15 cellular contexts compared by ENCODE assay signal in genomic region chr9:129464972-129465833, GRCh38.
A peak's percentile ranks its signal among the peaks of the same experiment; 100 is the strongest.
DNase-seq lines count a peak whose midpoint lies in the region; ATAC-seq and TF ChIP-seq lines count a peak whose summit lies in the region.
"Had no signal": no experiment of that assay in that cellular context is flagged by ENCODE, and none has a peak within 500 bp of the region (broad histone marks: within the 10 kb centered on the region; RNA-seq: fewer than 3 reads in every experiment).

No MANE protein-coding gene starts in this region.

- H3K4me3 ChIP-seq in fibroblast of the aortic adventitia (ENCODE audit: low read depth, low read length), result no peak overlapping the region
- no peak overlapping the region for H3K4me3 ChIP-seq in lower lobe of right lung
- H3K4me3 ChIP-seq: upper lobe of left lung had no signal

- ATAC-seq in sciatic nerve, result peak; percentile 21
- ATAC-seq in lower lobe of right lung, result no peak

- H3K4me1 ChIP-seq in lower lobe of right lung, result peaks cover 29% of the 10 kb centered on the region

- no peaks in the 10 kb centered on the region for H3K27me3 ChIP-seq in lower lobe of right lung (ENCODE audit: low read depth)
- H3K27me3 ChIP-seq: neutrophil, upper lobe of left lung had no signal

- H3K27ac ChIP-seq in lower lobe of right lung, result no peak overlapping the region
- H3K27ac ChIP-seq: neutrophil, upper lobe of left lung had no signal

- TF ChIP-seq CTCF in fibroblast of the aortic adventitia (IDR thresholded peaks at IDR 0.05; ENCODE audit: insufficient read depth, low read length) (no peak), lower lobe of right lung (IDR thresholded peaks at IDR 0.05) (no peak)

- no peaks in the 10 kb centered on the region for H3K36me3 ChIP-seq in lower lobe of right lung
- H3K36me3 ChIP-seq: neutrophil, upper lobe of left lung had no signal

- DNase-seq in ELR (ENCODE audit: low read depth) (peak; percentile 63), RPMI7951 (ENCODE audit: low read depth) (peak; percentile 62), fibroblast of the aortic adventitia (ENCODE audit: low read depth) (peak; percentile 46), sciatic nerve (ENCODE audit: low spot score) (peak; percentile 80), medulla oblongata (ENCODE audit: extremely low spot score) (no peak), lower lobe of right lung (no peak), NCI-H510A treated with DMSO at 0.1 percent for 48 hours (lab: John Stamatoyannopoulos, UW) (no peak)
- no peak for DNase-seq in effector CD8-positive, alpha-beta T cell (lab: John Stamatoyannopoulos, UW)
- DNase-seq: activated CD4-positive, CD25-positive, alpha-beta regulatory T cell; activated naive CD4-positive, alpha-beta T cell; effector memory CD4-positive, alpha-beta T cell; NCI-H1694; OCI-M1; upper lobe of left lung had no signal

- H3K9me3 ChIP-seq in lower lobe of right lung, result no peaks in the 10 kb centered on the region
- H3K9me3 ChIP-seq: neutrophil, upper lobe of left lung had no signal

- intact Hi-C loops in sciatic nerve (cut with DNase I) (no loop called here), lower lobe of right lung (cut with DNase I) (no loop called here)

Comparison
In these comparisons a context has a peak if more than half of its experiments do, and no peak if none do; other contexts are left out.
1. DNase-seq: peak in ELR (single experiment), RPMI7951 (single experiment), fibroblast of the aortic adventitia (single experiment) and sciatic nerve (single experiment); none in medulla oblongata (single experiment), lower lobe of right lung (single experiment), effector CD8-positive, alpha-beta T cell (single experiment) and NCI-H510A treated with DMSO at 0.1 percent for 48 hours (single experiment).